In genomic region chr17:2853722-2854580, GRCh38 we compare ENCODE assay signal across 8 cellular contexts. TPM values are rescaled to one million over a fixed set of nuclear protein-coding genes. Genes with fewer than 3 reads are reported as not detected.
DNase-seq lines count a peak whose midpoint lies in the region; ATAC-seq lines count a peak whose summit lies in the region.

No MANE protein-coding gene starts in this region.

- H3K27ac ChIP-seq in SJSA1 = no peak overlapping the region
- no peak overlapping the region for H3K27ac ChIP-seq in effector memory CD4-positive, alpha-beta T cell (ENCODE audit: insufficient read depth, low read length, poor library complexity, severe bottlenecking)

- H3K4me1 ChIP-seq in SJSA1 (replicated peaks) = peaks cover 16% of the 10 kb centered on the region
- H3K4me1 ChIP-seq in effector memory CD4-positive, alpha-beta T cell (ENCODE audit: control insufficient read depth, insufficient read depth, low read length, poor library complexity, severe bottlenecking) = peaks cover 20% of the 10 kb centered on the region
- H3K4me1 ChIP-seq in mucosa of stomach (ENCODE audit: control insufficient read depth, insufficient read depth, low read length) = peaks cover 10% of the 10 kb centered on the region

- peak overlapping the region; percentile 48 for H3K4me3 ChIP-seq in SJSA1
- peak overlapping the region; percentile 55 for H3K4me3 ChIP-seq in effector memory CD4-positive, alpha-beta T cell (ENCODE audit: insufficient read depth, low read depth, low read length, poor library complexity, severe bottlenecking)
- peak overlapping the region; percentile 10 for H3K4me3 ChIP-seq in mucosa of stomach (ENCODE audit: low read length)

- H3K9me3 ChIP-seq in SJSA1 (replicated peaks) (no peaks in the 10 kb centered on the region), mucosa of stomach (ENCODE audit: control insufficient read depth, low read length) (no peaks in the 10 kb centered on the region)
- H3K9me3 ChIP-seq in effector memory CD4-positive, alpha-beta T cell (ENCODE audit: control insufficient read depth, low read length) = no peaks in the 10 kb centered on the region

- H3K36me3 ChIP-seq in SJSA1 (no peaks in the 10 kb centered on the region), mucosa of stomach (ENCODE audit: control insufficient read depth, insufficient read depth, low read length) (no peaks in the 10 kb centered on the region)
- H3K36me3 ChIP-seq in effector memory CD4-positive, alpha-beta T cell (ENCODE audit: control insufficient read depth, insufficient read depth, low read length) = no peaks in the 10 kb centered on the region

- peak overlapping the region; percentile 65 for H3K9ac ChIP-seq in mucosa of stomach (ENCODE audit: low read length)

- ATAC-seq in GM19467 (IDR thresholded peaks at IDR 0.05; ENCODE audit: unreplicated experiment) (no peak), HG02763 (IDR thresholded peaks at IDR 0.05; ENCODE audit: unreplicated experiment) (no peak)

- peak; percentile 10 for DNase-seq in NCI-H2196 (lab: John Stamatoyannopoulos, UW; ENCODE audit: unreplicated experiment)
- DNase-seq in NCI-H2196 treated with DMSO at 0.1 percent for 48 hours (lab: John Stamatoyannopoulos, UW; ENCODE audit: unreplicated experiment) = no peak
- peak in 1 of 2 experiments; percentile 29 for DNase-seq in SJSA1 (ENCODE audit: low read depth in 1 of 2, low spot score in 2 of 2)
- DNase-seq in effector memory CD4-positive, alpha-beta T cell = no peak
- no peak for DNase-seq in medulla oblongata (ENCODE audit: extremely low spot score)

- H3K27me3 ChIP-seq in SJSA1 (replicated peaks) (peaks cover 6% of the 10 kb centered on the region; the same call in 1 of the 2 replicates), mucosa of stomach (ENCODE audit: control insufficient read depth, insufficient read depth, low read length) (peaks cover 10% of the 10 kb centered on the region)
- no peaks in the 10 kb centered on the region for H3K27me3 ChIP-seq in effector memory CD4-positive, alpha-beta T cell (replicated peaks; ENCODE audit: control insufficient read depth, insufficient read depth, low read length, poor library complexity, severe bottlenecking)

RNA-seq across cellular contexts. Expression of gene RAP1GAP2, which starts 57.7 kb away (rescaled TPM):
- total RNA-seq in SJSA1 (2014; rRNA removed; shearing (Covaris generic)) = 2.2 and 2.9 TPM in 2 replicates
